In the genomic region with DNA sequence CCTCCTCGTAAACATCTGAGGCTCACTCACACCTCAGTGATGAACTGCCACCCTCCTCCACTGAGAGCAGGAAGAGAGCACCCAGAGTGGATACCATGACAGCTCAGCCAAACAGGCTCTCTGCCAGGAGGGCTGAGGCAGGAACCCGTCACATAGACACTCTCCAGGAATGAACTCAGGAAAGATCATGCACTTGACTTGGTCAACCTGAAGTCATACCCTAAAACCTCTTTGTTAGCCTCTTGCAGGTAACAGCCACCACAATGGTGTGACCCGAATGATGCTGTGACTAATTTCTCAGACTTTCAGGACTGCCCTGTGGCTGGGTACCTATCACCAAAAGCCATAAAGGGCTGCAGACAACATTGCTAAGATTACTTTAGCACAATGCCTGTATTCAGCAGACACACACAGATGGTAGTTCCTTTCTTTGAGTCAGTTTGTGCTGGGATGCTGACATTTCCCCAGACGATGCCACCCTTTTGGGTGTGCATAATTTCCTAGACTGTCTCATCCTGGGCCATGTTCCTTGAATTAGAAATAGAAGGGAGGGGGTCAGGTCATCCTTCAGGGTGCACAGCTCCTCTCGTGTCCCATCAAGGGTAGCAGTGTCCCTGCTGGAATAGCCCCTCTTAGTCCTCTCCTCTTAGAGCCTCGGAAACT, we compare ENCODE assay signal across 10 cellular contexts. TPM values are rescaled to one million over a fixed set of nuclear protein-coding genes. Genes with fewer than 3 reads are reported as not detected.
DNase-seq lines count a peak whose midpoint lies in the region; ATAC-seq, FAIRE-seq and TF ChIP-seq lines count a peak whose summit lies in the region.
"Had no signal": no experiment of that assay in that cellular context is flagged by ENCODE, and none has a peak within 500 bp of the region (broad histone marks: within the 10 kb centered on the region; RNA-seq: fewer than 3 reads in every experiment).

No MANE protein-coding gene starts in this region.

- DNase-seq in ELR (ENCODE audit: low read depth), result peak; percentile 29
- no peak for DNase-seq in keratinocyte (ENCODE audit: low read depth, low spot score)
- DNase-seq in hypothalamus (lab: John Stamatoyannopoulos, UW), result no peak
- no peak for DNase-seq in GM19238 (ENCODE audit: insufficient read length, low spot score)
- DNase-seq in pons (ENCODE audit: low spot score), result no peak
- DNase-seq: occipital lobe had no signal

- H3K9me3 ChIP-seq in OCI-LY3 (ENCODE audit: insufficient read depth, low read length) (no peaks in the 10 kb centered on the region), keratinocyte (ENCODE audit: control insufficient read depth, low read depth, low read length) (no peaks in the 10 kb centered on the region)

- H3K4me3 ChIP-seq in OCI-LY3 (ENCODE audit: low read length) (no peak overlapping the region), keratinocyte (ENCODE audit: control insufficient read depth in 2 of 3, extremely low read depth in 1 of 3, insufficient read depth in 2 of 3, low read depth in 1 of 3, low read length in 3 of 3) (no peak overlapping the region)
- H3K4me3 ChIP-seq: K562 had no signal

- peak; percentile 73 for FAIRE-seq in keratinocyte (lab: Jason Lieb, UNC)
- FAIRE-seq: K562 had no signal

- no peak overlapping the region for H3K9ac ChIP-seq in OCI-LY3 (ENCODE audit: low read length)
- H3K9ac ChIP-seq in keratinocyte (ENCODE audit: control insufficient read depth, extremely low read depth, insufficient read depth, low read length), result no peak overlapping the region

- H2AFZ ChIP-seq in OCI-LY3 (ENCODE audit: low read depth, low read length) (no peak overlapping the region), keratinocyte (ENCODE audit: control insufficient read depth, low read length) (no peak overlapping the region)

- H4K20me1 ChIP-seq in OCI-LY3 (ENCODE audit: insufficient read depth, low read length) (no peaks in the 10 kb centered on the region), keratinocyte (ENCODE audit: control insufficient read depth, extremely low read depth, insufficient read depth, low read length) (no peaks in the 10 kb centered on the region)

- dilution Hi-C loops in keratinocyte (cut with MboI; ENCODE audit: extremely low pct_ligation_motif_present, low sequenced_read_pairs), result no loop called here

- no peaks in the 10 kb centered on the region for H3K36me3 ChIP-seq in OCI-LY3 (replicated peaks; ENCODE audit: low read depth, low read length)
- H3K36me3 ChIP-seq in keratinocyte (ENCODE audit: control insufficient read depth in 2 of 2, extremely low read depth in 1 of 2, insufficient read depth in 2 of 2, low read length in 2 of 2), result no peaks in the 10 kb centered on the region

- no peaks in the 10 kb centered on the region for H3K9me1 ChIP-seq in keratinocyte (ENCODE audit: control insufficient read depth, extremely low read depth, insufficient read depth, low read length)

- TF ChIP-seq CTCF in OCI-LY3 (IDR thresholded peaks at IDR 0.05; ENCODE audit: low read depth, low read length) (no peak), keratinocyte (optimal IDR thresholded peaks at IDR 0.05 in 1 of 3, IDR thresholded peaks at IDR 0.05 in 1 of 3, conservative IDR thresholded peaks at IDR 0.05 in 1 of 3; ENCODE audit: extremely low read depth in 1 of 3, insufficient read depth in 2 of 3, low read length in 3 of 3) (no peak)

- H3K27me3 ChIP-seq in OCI-LY3 (ENCODE audit: low read depth, low read length) (no peaks in the 10 kb centered on the region), keratinocyte (ENCODE audit: control insufficient read depth, extremely low read depth, insufficient read depth, low read length) (peaks cover 36% of the 10 kb centered on the region)

- H3K79me2 ChIP-seq in OCI-LY3 (ENCODE audit: low read length), result no peaks in the 10 kb centered on the region
- no peaks in the 10 kb centered on the region for H3K79me2 ChIP-seq in keratinocyte (ENCODE audit: control insufficient read depth, insufficient read depth, low read length)

- H3K27ac ChIP-seq in OCI-LY3 (ENCODE audit: low read length) (no peak overlapping the region), keratinocyte (ENCODE audit: control insufficient read depth, insufficient read depth, low read length) (no peak overlapping the region)

- H3K4me1 ChIP-seq in OCI-LY3 (ENCODE audit: low read length) (peaks cover 32% of the 10 kb centered on the region), keratinocyte (ENCODE audit: control insufficient read depth, extremely low read depth, insufficient read depth, low read length) (no peaks in the 10 kb centered on the region)

- peak overlapping the region; percentile 40 for H3K4me2 ChIP-seq in OCI-LY3 (ENCODE audit: low read length)
- H3K4me2 ChIP-seq in keratinocyte (ENCODE audit: control insufficient read depth, extremely low read depth, insufficient read depth, low read depth, low read length), result no peak overlapping the region

- ATAC-seq in GM21381 (IDR thresholded peaks at IDR 0.05; ENCODE audit: unreplicated experiment) (peak; percentile 61), GM21528 (IDR thresholded peaks at IDR 0.05; ENCODE audit: low FRiP score, unreplicated experiment) (no peak)
- ATAC-seq: K562 had no signal

RNA-seq across cellular contexts. Expression of a gene that starts 30.3 kb away (rescaled TPM):
- polyA plus RNA-seq in keratinocyte, result 0.05 TPM in 2 of 3 replicates, not detected in the other
- polyA plus RNA-seq in keratinocyte (2011; ENCODE audit: low read depth), result not detected
- polyA plus RNA-seq in keratinocyte (2011; cell fraction: cytosol; rRNA removed), result not detected in 2 replicates
- polyA plus RNA-seq in keratinocyte (2011; cell fraction: nucleus; rRNA removed), result 0.03 TPM in 1 of 2 replicates, not detected in the other
- polyA plus RNA-seq in keratinocyte (2012; ENCODE audit: low replicate concordance), result not detected in 2 replicates
- 0.23 TPM in 1 of 3 replicates, not detected in the others for polyA minus RNA-seq in keratinocyte
- not detected for polyA minus RNA-seq in keratinocyte (2011; cell fraction: cytosol; rRNA and poly(A)+ RNA removed)
- polyA minus RNA-seq in keratinocyte (2011; cell fraction: nucleus; rRNA and poly(A)+ RNA removed), result not detected in 2 replicates

RNA-seq across cellular contexts. Expression of a gene that starts 57.2 kb away (rescaled TPM):
- not detected in 3 replicates for polyA plus RNA-seq in keratinocyte
- polyA plus RNA-seq in keratinocyte (2011; ENCODE audit: low read depth), result not detected
- not detected in 2 replicates for polyA plus RNA-seq in keratinocyte (2011; cell fraction: cytosol; rRNA removed)
- not detected in 2 replicates for polyA plus RNA-seq in keratinocyte (2011; cell fraction: nucleus; rRNA removed)
- 0.01 TPM in 1 of 2 replicates, not detected in the other for polyA plus RNA-seq in keratinocyte (2012; ENCODE audit: low replicate concordance)
- not detected in 3 replicates for polyA minus RNA-seq in keratinocyte
- polyA minus RNA-seq in keratinocyte (2011; cell fraction: cytosol; rRNA and poly(A)+ RNA removed), result not detected
- polyA minus RNA-seq in keratinocyte (2011; cell fraction: nucleus; rRNA and poly(A)+ RNA removed), result not detected in 2 replicates
